Comparison of ENCODE assay signal across 20 cellular contexts in genomic region chr4:13368262-13368661, GRCh38.
DNase-seq lines count a peak whose midpoint lies in the region; ATAC-seq and TF ChIP-seq lines count a peak whose summit lies in the region.
"Had no signal": no experiment of that assay in that cellular context is flagged by ENCODE, and none has a peak within 500 bp of the region (broad histone marks: within the 10 kb centered on the region; RNA-seq: fewer than 3 reads in every experiment).

No MANE protein-coding gene starts in this region.

- BruUV-seq in IMR-90 (replicated peaks; lab: Mats Ljungman, UMichigan) (no TSS peak), A673 (replicated peaks; lab: Mats Ljungman, UMichigan) (no TSS peak)

- peaks cover 0 to 1% of the 10 kb centered on the region in 2 donors for H3K27me3 Mint-ChIP-seq in CD8-positive, alpha-beta memory T cell

- no peak overlapping the region for H3K4me2 ChIP-seq in IMR-90 (ENCODE audit: low read depth, low read length)
- H3K4me2 ChIP-seq: A549; BLaER1 treated with 17β-estradiol and CSF1 and Interleukin-3, amounts not matched to agents 10 nM and 100 nM had no signal

- no peaks in the 10 kb centered on the region for H3K4me1 Mint-ChIP-seq in CD8-positive, alpha-beta memory T cell

- no peak overlapping the region for H3K18ac ChIP-seq in IMR-90 (ENCODE audit: low read depth, low read length)

- H3K4me3 Mint-ChIP-seq in CD8-positive, alpha-beta memory T cell: no peak overlapping the region
- H3K4me3 Mint-ChIP-seq: CD8-positive, alpha-beta T cell had no signal

- dilution Hi-C loops in IMR-90 (cut with HindIII; ENCODE audit: low sequenced_read_pairs, unreplicated experiment): no loop called here

- in situ Hi-C loops in IMR-90 (cut with MboI; ENCODE audit: low sequenced_read_pairs): no loop called here

- no peak for DNase-seq in CD8-positive, alpha-beta memory T cell
- DNase-seq in IMR-90 (peak; percentile 12), amniotic epithelial cell (ENCODE audit: low read depth) (peak; percentile 73), fibroblast of the aortic adventitia (ENCODE audit: low read depth) (peak; percentile 13), NCI-H1417 (lab: John Stamatoyannopoulos, UW) (no peak), anterior cingulate cortex (lab: John Stamatoyannopoulos, UW) (no peak), right atrium auricular region (ENCODE audit: low spot score) (no peak), A673 (ENCODE audit: low spot score) (no peak)
- DNase-seq: CD8-positive, alpha-beta T cell; DMS79; NCI-H1436 treated with DMSO at 0.1 percent for 48 hours; NCI-H2029 treated with DMSO at 0.1 percent for 48 hours; NCI-H2171; NCI-H526 treated with DMSO at 0.1 percent for 48 hours; Peyer's patch; Right ventricle myocardium superior had no signal

- H4K20me1 ChIP-seq in IMR-90 (ENCODE audit: insufficient read depth, low read length): no peaks in the 10 kb centered on the region
- H4K20me1 ChIP-seq: BLaER1 treated with 17β-estradiol and CSF1 and Interleukin-3, amounts not matched to agents 10 nM and 100 nM had no signal

- H4K5ac ChIP-seq in IMR-90 (ENCODE audit: low read depth, low read length): no peak overlapping the region

- no peak overlapping the region for H2BK5ac ChIP-seq in IMR-90 (ENCODE audit: low read depth, low read length, poor library complexity, severe bottlenecking)

- peaks cover 11 to 48% (median 13%) of the 10 kb centered on the region in 3 donors for H3K36me3 Mint-ChIP-seq in CD8-positive, alpha-beta memory T cell

- H3K27ac Mint-ChIP-seq in CD8-positive, alpha-beta memory T cell: peak overlapping the region in 1 of 8 donors; percentile 58
- H3K27ac Mint-ChIP-seq: CD8-positive, alpha-beta T cell had no signal

- H3K27me3 ChIP-seq in CD8-positive, alpha-beta memory T cell (ENCODE audit: insufficient read depth, low read length, poor library complexity, severe bottlenecking): no peaks in the 10 kb centered on the region
- H3K27me3 ChIP-seq in IMR-90 (ENCODE audit: control insufficient read depth, insufficient read depth, low read length): no peaks in the 10 kb centered on the region
- H3K27me3 ChIP-seq in right atrium auricular region: no peaks in the 10 kb centered on the region
- H3K27me3 ChIP-seq in A673 (replicated peaks; ENCODE audit: insufficient read depth, low read depth, low read length, poor library complexity): no peaks in the 10 kb centered on the region
- H3K27me3 ChIP-seq: BLaER1 treated with 17β-estradiol and CSF1 and Interleukin-3, amounts not matched to agents 10 nM and 100 nM; Peyer's patch had no signal

- no peak for TF ChIP-seq RAD21 in IMR-90 (IDR thresholded peaks at IDR 0.05; ENCODE audit: low read length)

- no peak overlapping the region for H3K56ac ChIP-seq in IMR-90 (ENCODE audit: extremely low read depth, insufficient read depth, low read length)

- H4K91ac ChIP-seq in IMR-90 (ENCODE audit: insufficient read depth, low read depth, low read length): no peak overlapping the region

- TF ChIP-seq POLR2A in IMR-90 (IDR thresholded peaks at IDR 0.05; ENCODE audit: low read depth, low read length): no peak

- H3K4me1 ChIP-seq in CD8-positive, alpha-beta memory T cell (ENCODE audit: insufficient read depth, low read length): no peaks in the 10 kb centered on the region
- no peaks in the 10 kb centered on the region for H3K4me1 ChIP-seq in IMR-90 (ENCODE audit: control insufficient read depth, insufficient read depth, low read length)
- H3K4me1 ChIP-seq in right atrium auricular region: no peaks in the 10 kb centered on the region
- no peaks in the 10 kb centered on the region for H3K4me1 ChIP-seq in A673 (ENCODE audit: insufficient read depth, low read length, poor library complexity, severe bottlenecking)
- H3K4me1 ChIP-seq: A549; BLaER1 treated with 17β-estradiol and CSF1 and Interleukin-3, amounts not matched to agents 10 nM and 100 nM; Peyer's patch had no signal

- no peak overlapping the region for H2AK5ac ChIP-seq in IMR-90 (ENCODE audit: low read depth, low read length)

- intact Hi-C loops in IMR-90 (cut with micrococcal nuclease) (no loop called here), A673 (cut with micrococcal nuclease; ENCODE audit: unreplicated experiment) (no loop called here)

- no peak overlapping the region for H2BK20ac ChIP-seq in IMR-90 (ENCODE audit: low read depth, low read length)

- WGBS in IMR-90 (ENCODE audit: extremely low coverage in 2 of 2, insufficient read length in 1 of 2), 2 experiments: no CpG with 5 or more reads among the region's 2 CpGs

- ATAC-seq in IMR-90 (ENCODE audit: low read depth): peak; percentile 17; the same call in 1 of the 2 replicates
- ATAC-seq: A549; CD8-positive, alpha-beta T cell had no signal

- no peak overlapping the region for H3K14ac ChIP-seq in IMR-90 (replicated peaks; ENCODE audit: low read depth, low read length)

- TF ChIP-seq CTCF in IMR-90 (conservative IDR thresholded peaks at IDR 0.05; ENCODE audit: low read depth, low read length): no peak
- TF ChIP-seq CTCF in fibroblast of the aortic adventitia (IDR thresholded peaks at IDR 0.05; ENCODE audit: insufficient read depth, low read length): no peak
- TF ChIP-seq CTCF in right atrium auricular region (IDR thresholded peaks at IDR 0.05): no peak
- no peak for TF ChIP-seq CTCF in A673 (conservative IDR thresholded peaks at IDR 0.05; ENCODE audit: low read depth, low read length)

- no peaks in the 10 kb centered on the region for H3K9me3 Mint-ChIP-seq in CD8-positive, alpha-beta memory T cell
- H3K9me3 Mint-ChIP-seq: CD8-positive, alpha-beta T cell had no signal

- no peak overlapping the region for H3K4me3 ChIP-seq in CD8-positive, alpha-beta memory T cell (ENCODE audit: low read length)
- H3K4me3 ChIP-seq in IMR-90 (ENCODE audit: insufficient read depth, low read depth, low read length): no peak overlapping the region
- H3K4me3 ChIP-seq in fibroblast of the aortic adventitia (ENCODE audit: low read depth, low read length): no peak overlapping the region
- H3K4me3 ChIP-seq in right atrium auricular region: no peak overlapping the region
- no peak overlapping the region for H3K4me3 ChIP-seq in A673 (ENCODE audit: low read depth, low read length, poor library complexity, severe bottlenecking)
- H3K4me3 ChIP-seq: A549; BLaER1 treated with 17β-estradiol and CSF1 and Interleukin-3, amounts not matched to agents 10 nM and 100 nM; Peyer's patch; SK-N-MC had no signal

- H3K9me3 ChIP-seq in CD8-positive, alpha-beta memory T cell (ENCODE audit: low read length): no peaks in the 10 kb centered on the region
- H3K9me3 ChIP-seq in IMR-90 (ENCODE audit: control insufficient read depth, insufficient read depth, low read length) (no peaks in the 10 kb centered on the region), right atrium auricular region (no peaks in the 10 kb centered on the region), A673 (ENCODE audit: low read depth, low read length, poor library complexity, severe bottlenecking) (no peaks in the 10 kb centered on the region)
- H3K9me3 ChIP-seq: A549; BLaER1 treated with 17β-estradiol and CSF1 and Interleukin-3, amounts not matched to agents 10 nM and 100 nM; Peyer's patch had no signal

- POLR2A ChIA-PET in CD8-positive, alpha-beta memory T cell (lab: Charles Lee): no interaction called here
- POLR2A ChIA-PET in IMR-90 (lab: Charles Lee; ENCODE audit: unreplicated experiment): no interaction called here
- POLR2A ChIA-PET in A673 (lab: Charles Lee; ENCODE audit: low non-redundant PET): no interaction called here

- no peaks in the 10 kb centered on the region; the same call in 1 of the 2 replicates for H3K9me1 ChIP-seq in IMR-90 (ENCODE audit: insufficient read depth, low read length)

- no peak overlapping the region for H2AFZ ChIP-seq in IMR-90 (replicated peaks; ENCODE audit: low read length, poor library complexity)

- H2BK120ac ChIP-seq in IMR-90 (ENCODE audit: low read depth, low read length): no peak overlapping the region

- no peak overlapping the region for H2BK15ac ChIP-seq in IMR-90 (ENCODE audit: low read depth, low read length)

- H3K9ac ChIP-seq in IMR-90 (ENCODE audit: low read depth, low read length): no peak overlapping the region
- H3K9ac ChIP-seq: BLaER1 treated with 17β-estradiol and CSF1 and Interleukin-3, amounts not matched to agents 10 nM and 100 nM had no signal

- CTCF ChIA-PET in CD8-positive, alpha-beta memory T cell (lab: Charles Lee): no interaction called here
- CTCF ChIA-PET in IMR-90 (lab: Yijun Ruan, JAX): no interaction called here
- CTCF ChIA-PET in A673 (lab: Charles Lee): no interaction called here

- H3K79me1 ChIP-seq in IMR-90 (ENCODE audit: low read depth in 1 of 2, low read length in 2 of 2): no peaks in the 10 kb centered on the region

- H3K27ac ChIP-seq in CD8-positive, alpha-beta memory T cell (ENCODE audit: low read depth, low read length): peak overlapping the region; percentile 40
- H3K27ac ChIP-seq in IMR-90 (ENCODE audit: insufficient read depth, low read length): no peak overlapping the region
- no peak overlapping the region for H3K27ac ChIP-seq in right atrium auricular region
- H3K27ac ChIP-seq in A673 (ENCODE audit: low read depth, low read length, poor library complexity, severe bottlenecking): no peak overlapping the region
- H3K27ac ChIP-seq: A549; BLaER1 treated with 17β-estradiol and CSF1 and Interleukin-3, amounts not matched to agents 10 nM and 100 nM; HL-60; Peyer's patch; SK-N-MC had no signal

- no peak overlapping the region for H4K8ac ChIP-seq in IMR-90 (ENCODE audit: low read depth in 2 of 2, low read length in 2 of 2)

- no peak overlapping the region for H2AK9ac ChIP-seq in IMR-90 (replicated peaks; ENCODE audit: low read depth, low read length, poor library complexity)

- H3K4ac ChIP-seq in IMR-90 (ENCODE audit: low read depth, low read length): no peak overlapping the region

- no peak overlapping the region for H3K23ac ChIP-seq in IMR-90 (ENCODE audit: low read depth, low read length)

- peaks cover 5% of the 10 kb centered on the region for H3K36me3 ChIP-seq in CD8-positive, alpha-beta memory T cell (ENCODE audit: insufficient read depth, low read length)
- H3K36me3 ChIP-seq in IMR-90 (ENCODE audit: control insufficient read depth, insufficient read depth, low read length): peaks cover 3% of the 10 kb centered on the region; the same call in 1 of the 2 replicates
- H3K36me3 ChIP-seq in right atrium auricular region: no peaks in the 10 kb centered on the region
- H3K36me3 ChIP-seq in A673 (ENCODE audit: insufficient read depth, low read length, poor library complexity, severe bottlenecking): no peaks in the 10 kb centered on the region
- H3K36me3 ChIP-seq: Peyer's patch had no signal

TF ChIP-seq in IMR-90, 13 proteins besides CTCF, POLR2A, EP300 and RAD21:
- no peak for TF ChIP-seq MAFK (IDR thresholded peaks at IDR 0.05; ENCODE audit: low read depth, low read length)
- peak; percentile 13; the same call in 1 of the 2 replicates for TF ChIP-seq CEBPB (IDR thresholded peaks at IDR 0.05; ENCODE audit: low read depth, low read length)

Comparison
In these comparisons a context has a peak if more than half of its experiments do, and no peak if none do; other contexts are left out.
1. DNase-seq: peak in IMR-90 (single experiment), amniotic epithelial cell (single experiment) and fibroblast of the aortic adventitia (single experiment); none in CD8-positive, alpha-beta memory T cell (0 of 5), NCI-H1417 (0 of 3), anterior cingulate cortex (0 of 58), right atrium auricular region (single experiment) and A673 (single experiment).